Comparison of ENCODE assay signal across 30 cellular contexts in the genomic region with DNA sequence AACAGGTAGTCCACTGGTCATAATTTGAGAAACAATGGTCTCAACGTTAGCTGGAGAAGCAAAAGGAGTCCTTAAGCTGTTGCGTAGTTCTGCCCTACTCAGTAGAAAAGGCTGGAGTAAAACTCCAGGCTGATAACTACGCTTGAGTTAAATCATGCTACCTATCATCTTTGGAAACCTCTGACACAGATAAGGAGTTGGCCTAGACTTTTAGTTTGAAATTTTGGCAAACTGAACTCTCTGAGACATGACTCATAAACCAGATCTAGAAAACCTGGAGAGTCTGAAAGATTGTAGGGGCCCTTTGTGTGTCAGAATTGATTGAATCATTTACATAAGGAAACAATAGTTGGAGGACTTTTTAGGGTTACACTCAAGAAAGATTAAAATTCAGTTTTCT. TPM values are rescaled to one million over a fixed set of nuclear protein-coding genes. Genes with fewer than 3 reads are reported as not detected.
DNase-seq lines count a peak whose midpoint lies in the region; ATAC-seq and TF ChIP-seq lines count a peak whose summit lies in the region.
"Had no signal": no experiment of that assay in that cellular context is flagged by ENCODE, and none has a peak within 500 bp of the region (broad histone marks: within the 10 kb centered on the region; RNA-seq: fewer than 3 reads in every experiment).

No MANE protein-coding gene starts in this region.

- H3K9me3 Mint-ChIP-seq in mesothelial cell of epicardium = no peaks in the 10 kb centered on the region
- H3K9me3 Mint-ChIP-seq: activated naive CD4-positive, alpha-beta T cell treated with anti-CD3 and anti-CD28 coated beads, Interleukin-2, amount 10 ng/mL, durations not matched to agents 7 days and 5 days had no signal

- H3K36me3 Mint-ChIP-seq in mesothelial cell of epicardium = no peaks in the 10 kb centered on the region
- H3K36me3 Mint-ChIP-seq: activated naive CD4-positive, alpha-beta T cell treated with anti-CD3 and anti-CD28 coated beads, Interleukin-2, amount 10 ng/mL, durations not matched to agents 7 days and 5 days; CD4-positive, CD25-positive, alpha-beta regulatory T cell; naive thymus-derived CD8-positive, alpha-beta T cell; stimulated activated naive B cell treated with anti-CD40 and anti-IgM and Interleukin-4, amounts not matched to agents 10 μg/mL and 1 μg/mL and 100 μg/mL, for 72 hours had no signal

- H3K27ac ChIP-seq in dorsolateral prefrontal cortex = peak overlapping the region in 53 of 59 donors; percentile 2 to 94 (median 81)
- H3K27ac ChIP-seq: esophagus squamous epithelium, gastroesophageal sphincter, hepatocyte, left lung, ovary, Peyer's patch, SJCRH30, testis had no signal

- peak; percentile 60 for ATAC-seq in Right ventricle myocardium inferior
- ATAC-seq in left lobe of liver = no peak
- ATAC-seq: gastroesophageal sphincter; left lung; naive thymus-derived CD8-positive, alpha-beta T cell; sciatic nerve; stimulated activated naive B cell treated with anti-CD40 and anti-IgM and Interleukin-4, amounts not matched to agents 10 μg/mL and 1 μg/mL and 100 μg/mL, for 72 hours had no signal

- TF ChIP-seq CTCF in dorsolateral prefrontal cortex (IDR thresholded peaks at IDR 0.05 in 54 of 56, conservative IDR thresholded peaks at IDR 0.05 in 2 of 56; ENCODE audit: low read depth in 1 of 56, partially characterized antibody in 56 of 56) (no peak), mesothelial cell of epicardium (IDR thresholded peaks at IDR 0.05; ENCODE audit: unreplicated experiment) (no peak)

- intact Hi-C loops in Right ventricle myocardium inferior (cut with DNase I) = loop anchor here (1.0 to 10.0 kb wide), 2 partner anchors 86 to 127 kb away; no protein-coding TSS in a partner anchor
- intact Hi-C loops in cardiac septum (cut with DNase I) = loop anchor here (10.0 kb wide), 1 partner anchor 126 kb away; no protein-coding TSS in a partner anchor
- intact Hi-C loops in dorsolateral prefrontal cortex (cut with DNase I) = loop anchor here (2.0 to 10.0 kb wide), 2 partner anchors 126 to 128 kb away; no protein-coding TSS in a partner anchor

- no peak overlapping the region for H3K4me3 ChIP-seq in dorsolateral prefrontal cortex
- H3K4me3 ChIP-seq: esophagus squamous epithelium, gastroesophageal sphincter, hepatocyte, left lung, ovary, Peyer's patch, SJCRH30, testis had no signal

- H3K27me3 Mint-ChIP-seq in mesothelial cell of epicardium (ENCODE audit: low read depth) = no peaks in the 10 kb centered on the region
- H3K27me3 Mint-ChIP-seq: activated naive CD4-positive, alpha-beta T cell treated with anti-CD3 and anti-CD28 coated beads, Interleukin-2, amount 10 ng/mL, durations not matched to agents 7 days and 5 days; CD4-positive, CD25-positive, alpha-beta regulatory T cell; stimulated activated naive B cell treated with anti-CD40 and anti-IgM and Interleukin-4, amounts not matched to agents 10 μg/mL and 1 μg/mL and 100 μg/mL, for 72 hours had no signal

- H3K27ac Mint-ChIP-seq in mesothelial cell of epicardium = peak overlapping the region; percentile 23
- H3K27ac Mint-ChIP-seq: activated naive CD4-positive, alpha-beta T cell treated with anti-CD3 and anti-CD28 coated beads, Interleukin-2, amount 10 ng/mL, durations not matched to agents 7 days and 5 days; CD4-positive, CD25-positive, alpha-beta regulatory T cell; HFFc6; naive thymus-derived CD8-positive, alpha-beta T cell; stimulated activated naive B cell treated with anti-CD40 and anti-IgM and Interleukin-4, amounts not matched to agents 10 μg/mL and 1 μg/mL and 100 μg/mL, for 72 hours had no signal

- H3K4me1 Mint-ChIP-seq in mesothelial cell of epicardium = peaks cover 12% of the 10 kb centered on the region
- H3K4me1 Mint-ChIP-seq: activated naive CD4-positive, alpha-beta T cell treated with anti-CD3 and anti-CD28 coated beads, Interleukin-2, amount 10 ng/mL, durations not matched to agents 7 days and 5 days; CD4-positive, CD25-positive, alpha-beta regulatory T cell; naive thymus-derived CD8-positive, alpha-beta T cell; stimulated activated naive B cell treated with anti-CD40 and anti-IgM and Interleukin-4, amounts not matched to agents 10 μg/mL and 1 μg/mL and 100 μg/mL, for 72 hours had no signal

- no peak for DNase-seq in Right ventricle myocardium inferior (ENCODE audit: missing footprints)
- no peak for DNase-seq in cardiac septum (ENCODE audit: low spot score)
- DNase-seq in dorsolateral prefrontal cortex = no peak
- no peak for DNase-seq in mesothelial cell of epicardium (ENCODE audit: low spot score in 2 of 2, unreplicated experiment in 2 of 2)
- no peak for DNase-seq in SW 1271 (lab: John Stamatoyannopoulos, UW)
- no peak for DNase-seq in left lobe of liver (ENCODE audit: low spot score)
- no peak for DNase-seq in KG1 (lab: John Stamatoyannopoulos, UW)
- no peak for DNase-seq in occipital lobe (lab: John Stamatoyannopoulos, UW)
- DNase-seq: 8988T; activated CD4-positive, alpha-beta T cell treated with anti-CD3 and anti-CD28 coated beads, Interleukin-2, amount 50 U/mL, for 4 hours; activated naive CD4-positive, alpha-beta T cell treated with anti-CD3 and anti-CD28 coated beads, Interleukin-2, amount 10 ng/mL, durations not matched to agents 7 days and 5 days; amniotic stem cell; CD4-positive, CD25-positive, alpha-beta regulatory T cell; esophagus squamous epithelium; HFFc6; left lung; naive thymus-derived CD8-positive, alpha-beta T cell; NCI-H1048; NCI-H187; NCI-H2171; ovary; Peyer's patch; SJCRH30; stimulated activated naive B cell treated with anti-CD40 and anti-IgM and Interleukin-4, amounts not matched to agents 10 μg/mL and 1 μg/mL and 100 μg/mL, for 72 hours; T-helper 1 cell; testis had no signal

- H3K4me3 Mint-ChIP-seq in mesothelial cell of epicardium = no peak overlapping the region
- H3K4me3 Mint-ChIP-seq: activated naive CD4-positive, alpha-beta T cell treated with anti-CD3 and anti-CD28 coated beads, Interleukin-2, amount 10 ng/mL, durations not matched to agents 7 days and 5 days; CD4-positive, CD25-positive, alpha-beta regulatory T cell; HFFc6; naive thymus-derived CD8-positive, alpha-beta T cell; stimulated activated naive B cell treated with anti-CD40 and anti-IgM and Interleukin-4, amounts not matched to agents 10 μg/mL and 1 μg/mL and 100 μg/mL, for 72 hours had no signal

- H3K27me3 ChIP-seq in dorsolateral prefrontal cortex = no peaks in the 10 kb centered on the region
- H3K27me3 ChIP-seq: esophagus squamous epithelium, gastroesophageal sphincter, hepatocyte, left lung, ovary, Peyer's patch, SJCRH30, testis had no signal

RNA-seq across cellular contexts. Expression of a gene that starts 26.3 kb away (rescaled TPM):
- total RNA-seq in Right ventricle myocardium inferior = 0.14 TPM
- not detected for total RNA-seq in cardiac septum
- 1 to 10 TPM in 21 of 120 experiments, under 1 TPM in 70, not detected in 29; 0.21 to 2.6 (median 0.60) TPM for total RNA-seq in dorsolateral prefrontal cortex
- total RNA-seq in mesothelial cell of epicardium = 1.7 to 1.9 TPM (median 1.8 TPM) in 3 replicates
- total RNA-seq in left lobe of liver = not detected
- total RNA-seq in occipital lobe = not detected
- total RNA-seq: CD4-positive, CD25-positive, alpha-beta regulatory T cell; esophagus squamous epithelium; gastroesophageal sphincter; hepatocyte; HFFc6; naive thymus-derived CD8-positive, alpha-beta T cell; Peyer's patch; sciatic nerve; SJCRH30; urinary bladder had no signal
